Comparison of ENCODE assay signal across 17 cellular contexts in the genomic region with DNA sequence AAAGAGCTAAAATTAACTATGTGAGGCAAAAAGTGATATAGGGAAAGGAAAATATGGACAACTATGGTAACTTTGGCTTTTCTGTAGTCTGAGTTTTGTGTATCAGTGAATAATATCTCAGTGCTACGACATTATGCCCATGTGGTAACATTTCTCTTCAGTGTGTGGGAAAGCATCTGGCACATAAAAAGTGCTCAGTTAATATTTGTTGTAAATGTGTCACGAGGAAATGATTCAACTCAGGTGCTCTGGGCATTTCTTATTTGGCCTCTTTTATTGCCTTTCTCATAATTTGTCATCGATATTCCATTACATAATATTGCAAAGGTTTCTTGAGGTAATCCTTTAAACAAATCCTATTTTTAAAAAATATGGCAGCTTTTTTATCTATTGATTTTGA. TPM values are rescaled to one million over a fixed set of nuclear protein-coding genes. Genes with fewer than 3 reads are reported as not detected.
A peak's percentile ranks its signal among the peaks of the same experiment; 100 is the strongest.
DNase-seq lines count a peak whose midpoint lies in the region; ATAC-seq and TF ChIP-seq lines count a peak whose summit lies in the region.
"Had no signal": no experiment of that assay in that cellular context is flagged by ENCODE, and none has a peak within 500 bp of the region (broad histone marks: within the 10 kb centered on the region; RNA-seq: fewer than 3 reads in every experiment).

No MANE protein-coding gene starts in this region.

- H3K4me2 ChIP-seq in OCI-LY3 (ENCODE audit: low read length), result peak overlapping the region; percentile 66
- H3K4me2 ChIP-seq in mammary epithelial cell (ENCODE audit: insufficient read depth, low read depth, low read length), result no peak overlapping the region
- H3K4me2 ChIP-seq in mesenchymal stem cell (ENCODE audit: low read length, poor library complexity, severe bottlenecking), result no peak overlapping the region
- H3K4me2 ChIP-seq: A549, KMS-11 had no signal

- peaks cover 22% of the 10 kb centered on the region for H3K36me3 ChIP-seq in OCI-LY3 (replicated peaks; ENCODE audit: low read depth, low read length)
- H3K36me3 ChIP-seq in mammary epithelial cell (ENCODE audit: insufficient read depth, low read length), result peaks cover 18% of the 10 kb centered on the region
- peaks cover 8 to 61% of the 10 kb centered on the region in 2 experiments for H3K36me3 ChIP-seq in mesenchymal stem cell (ENCODE audit: control insufficient read depth in 1 of 2, insufficient read depth in 2 of 2, low read depth in 1 of 2, low read length in 2 of 2)

- H4K91ac ChIP-seq in mesenchymal stem cell (ENCODE audit: low read length), result no peak overlapping the region

- CTCF ChIA-PET in mammary epithelial cell (lab: Charles Lee; ENCODE audit: low non-redundant PET), result interaction anchor here (0.5 kb wide), 1 partner anchor 326 kb away, joined by 3 read pairs; no protein-coding TSS in a partner anchor

- H4K8ac ChIP-seq in mesenchymal stem cell (ENCODE audit: low read length), result no peak overlapping the region

- no peaks in the 10 kb centered on the region for H3K27me3 ChIP-seq in OCI-LY3 (ENCODE audit: low read depth, low read length)
- no peaks in the 10 kb centered on the region for H3K27me3 ChIP-seq in mammary epithelial cell (ENCODE audit: insufficient read depth, low read length)
- peaks cover 0 to 5% of the 10 kb centered on the region in 2 experiments for H3K27me3 ChIP-seq in mesenchymal stem cell (ENCODE audit: control insufficient read depth in 1 of 2, insufficient read depth in 1 of 2, low read length in 2 of 2)

- H3K14ac ChIP-seq in mesenchymal stem cell (ENCODE audit: low read length in 2 of 2), result no peak overlapping the region

- no peak overlapping the region for H2BK120ac ChIP-seq in mesenchymal stem cell (ENCODE audit: low read depth, low read length)

- H3K4me3 ChIP-seq in OCI-LY3 (ENCODE audit: low read length) (peak overlapping the region; percentile 42; the same call in 1 of the 2 replicates), mammary epithelial cell (replicated peaks in 1 of 3; ENCODE audit: insufficient read depth in 1 of 3, low read depth in 2 of 3, low read length in 3 of 3) (no peak overlapping the region), mesenchymal stem cell (ENCODE audit: insufficient read depth in 1 of 2, low read depth in 1 of 2, low read length in 2 of 2) (no peak overlapping the region)
- H3K4me3 ChIP-seq: A549 had no signal

- H3K79me1 ChIP-seq in mesenchymal stem cell (replicated peaks; ENCODE audit: low read length, poor library complexity, severe bottlenecking), result peaks cover 5% of the 10 kb centered on the region

- no peak overlapping the region for H3K18ac ChIP-seq in mesenchymal stem cell (ENCODE audit: low read depth in 1 of 2, low read length in 2 of 2)

- no peaks in the 10 kb centered on the region for H4K20me1 ChIP-seq in OCI-LY3 (ENCODE audit: insufficient read depth, low read length)
- no peaks in the 10 kb centered on the region for H4K20me1 ChIP-seq in mammary epithelial cell (ENCODE audit: insufficient read depth, low read length)

- H3K4ac ChIP-seq in mesenchymal stem cell (ENCODE audit: low read depth in 1 of 2, low read length in 2 of 2), result no peak overlapping the region

- 42% methylated on average over 3 of the region's 3 CpGs for WGBS in mammary epithelial cell (ENCODE audit: low coverage, missing lambda C conversion rate)
- 100% methylated on average over 1 of the region's 3 CpGs for WGBS in mesenchymal stem cell

- DNase-seq in ELR (ENCODE audit: low read depth) (peak; percentile 25), mammary epithelial cell (peak; percentile 79), mesenchymal stem cell (no peak), NCI-H2171 (lab: John Stamatoyannopoulos, UW) (no peak), posterior cingulate gyrus (no peak)
- no peak for DNase-seq in activated CD4-positive, alpha-beta T cell treated with anti-CD3 and anti-CD28 coated beads for 4 hours
- DNase-seq: Calu3; CD4-positive, alpha-beta T cell; NCI-H187 treated with DMSO at 0.1 percent for 48 hours; NCI-H2171 treated with DMSO at 0.1 percent for 48 hours; NCI-H510A; OCI-M1 had no signal

- TF ChIP-seq CTCF in OCI-LY3 (IDR thresholded peaks at IDR 0.05; ENCODE audit: low read depth, low read length) (no peak), mammary epithelial cell (conservative IDR thresholded peaks at IDR 0.05 in 1 of 2, IDR thresholded peaks at IDR 0.05 in 1 of 2; ENCODE audit: extremely low read depth in 1 of 2, insufficient read depth in 1 of 2, low read depth in 1 of 2, low read length in 2 of 2) (no peak)

- in situ Hi-C loops in mammary epithelial cell (cut with MboI; ENCODE audit: low sequenced_read_pairs in 2 of 2), result loop anchor here in 1 of 2 donors (5.0 kb wide), 1 partner anchor 280 kb away; no protein-coding TSS in a partner anchor

- BruUV-seq in mammary epithelial cell (replicated peaks; lab: Mats Ljungman, UMichigan), result no TSS peak

- no peak for ATAC-seq in GM19328 (IDR thresholded peaks at IDR 0.05; ENCODE audit: unreplicated experiment)
- ATAC-seq: A549, HepG2 had no signal

- dilution Hi-C loops in mammary epithelial cell (cut with HindIII; ENCODE audit: low sequenced_read_pairs), result no loop called here

- intact Hi-C loops in mammary epithelial cell (cut with micrococcal nuclease) (no loop called here), posterior cingulate gyrus (cut with DNase I) (no loop called here)

- H3K9ac ChIP-seq in OCI-LY3 (ENCODE audit: low read length) (peak overlapping the region; percentile 45; the same call in 1 of the 2 replicates), mammary epithelial cell (ENCODE audit: insufficient read depth, low read length) (no peak overlapping the region), mesenchymal stem cell (ENCODE audit: low read length) (peak overlapping the region; percentile 16)
- H3K9ac ChIP-seq: KMS-11 had no signal

- H3K27ac ChIP-seq in OCI-LY3 (ENCODE audit: low read length) (peak overlapping the region; percentile 93), mammary epithelial cell (ENCODE audit: insufficient read depth, low read depth, low read length) (peak overlapping the region; percentile 60), mesenchymal stem cell (ENCODE audit: low read length, poor library complexity, severe bottlenecking) (no peak overlapping the region)
- H3K27ac ChIP-seq: A549 had no signal

- peaks cover 64% of the 10 kb centered on the region for H3K4me1 ChIP-seq in OCI-LY3 (ENCODE audit: low read length)
- H3K4me1 ChIP-seq in mammary epithelial cell (ENCODE audit: insufficient read depth, low read length), result peaks cover 15% of the 10 kb centered on the region
- H3K4me1 ChIP-seq in mesenchymal stem cell (ENCODE audit: control insufficient read depth, insufficient read depth, low read depth, low read length), result no peaks in the 10 kb centered on the region
- H3K4me1 ChIP-seq: A549 had no signal

- no peak overlapping the region for H3K23ac ChIP-seq in mesenchymal stem cell (ENCODE audit: low read length in 2 of 2)

- H2BK15ac ChIP-seq in mesenchymal stem cell (ENCODE audit: low read depth, poor library complexity, severe bottlenecking), result no peak overlapping the region

- H2BK12ac ChIP-seq in mesenchymal stem cell (ENCODE audit: low read length in 2 of 2), result no peak overlapping the region

- H2AFZ ChIP-seq in OCI-LY3 (ENCODE audit: low read depth, low read length), result no peak overlapping the region
- H2AFZ ChIP-seq in mammary epithelial cell (ENCODE audit: low read depth, low read length), result no peak overlapping the region
- no peak overlapping the region for H2AFZ ChIP-seq in mesenchymal stem cell (ENCODE audit: low read depth, low read length)

- H3K79me2 ChIP-seq in OCI-LY3 (ENCODE audit: low read length) (no peaks in the 10 kb centered on the region), mammary epithelial cell (ENCODE audit: insufficient read depth, low read length) (peaks cover 3% of the 10 kb centered on the region)

- no peak overlapping the region for H2BK5ac ChIP-seq in mesenchymal stem cell (ENCODE audit: low read depth, low read length, poor library complexity, severe bottlenecking)

- H3K9me3 ChIP-seq in OCI-LY3 (ENCODE audit: insufficient read depth, low read length), result no peaks in the 10 kb centered on the region
- no peaks in the 10 kb centered on the region for H3K9me3 ChIP-seq in mammary epithelial cell (replicated peaks; ENCODE audit: insufficient read depth, low read length)
- no peaks in the 10 kb centered on the region for H3K9me3 ChIP-seq in mesenchymal stem cell (ENCODE audit: control insufficient read depth, low read length)
- H3K9me3 ChIP-seq: A549 had no signal

- H2AK5ac ChIP-seq in mesenchymal stem cell (ENCODE audit: low read length, severe bottlenecking), result no peak overlapping the region

RNA-seq across cellular contexts. Expression of gene OFD1, which starts 17.6 kb away (rescaled TPM):
- 10 to 100 TPM; 39.3 to 42.0 TPM for total RNA-seq in mammary epithelial cell
- polyA plus RNA-seq in mammary epithelial cell, result 12.5 TPM
- 3.2 TPM for polyA minus RNA-seq in mammary epithelial cell
- polyA plus RNA-seq in mesenchymal stem cell (2013, experiment 1 of 2), result 9.2 TPM
- 7.8 TPM for polyA plus RNA-seq in mesenchymal stem cell (2013, experiment 2 of 2)

RNA-seq across cellular contexts. Expression of gene TRAPPC2, which starts 17.7 kb away (rescaled TPM):
- 10 to 100 TPM; 25.3 to 31.2 TPM for total RNA-seq in mammary epithelial cell
- 13.9 TPM for polyA plus RNA-seq in mammary epithelial cell
- polyA minus RNA-seq in mammary epithelial cell, result 20.3 TPM
- 6.8 TPM for polyA plus RNA-seq in mesenchymal stem cell (2013, experiment 1 of 2)
- 8.0 TPM for polyA plus RNA-seq in mesenchymal stem cell (2013, experiment 2 of 2)

Comparison
In these comparisons a context has a peak if more than half of its experiments do, and no peak if none do; other contexts are left out.
1. DNase-seq: peak in ELR (single experiment) and mammary epithelial cell (single experiment); none in mesenchymal stem cell (single experiment), NCI-H2171 (single experiment), posterior cingulate gyrus (0 of 10) and activated CD4-positive, alpha-beta T cell treated with anti-CD3 and anti-CD28 coated beads for 4 hours (0 of 2).